10 cellular contexts compared by ENCODE assay signal in the genomic region with DNA sequence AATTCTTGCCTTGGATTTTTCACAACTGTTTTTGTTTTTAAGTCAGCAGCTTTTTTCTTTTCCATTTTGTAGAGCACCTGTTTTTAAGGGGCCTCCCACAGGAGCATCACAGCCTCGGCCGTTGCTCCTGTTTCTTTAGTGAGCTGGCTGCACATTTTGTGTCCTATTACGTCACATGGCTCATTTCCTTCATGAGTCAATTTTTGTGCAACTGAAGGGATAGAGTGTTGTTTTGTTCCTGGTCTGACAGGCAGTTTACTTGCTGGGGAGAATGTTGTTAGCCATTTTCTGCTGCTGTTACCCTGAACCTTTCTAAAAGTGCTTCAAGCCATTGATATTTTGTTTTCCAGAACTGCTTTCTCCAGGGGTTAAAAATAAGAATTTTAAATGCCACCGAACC. TPM values are rescaled to one million over a fixed set of nuclear protein-coding genes. Genes with fewer than 3 reads are reported as not detected.
DNase-seq lines count a peak whose midpoint lies in the region; ATAC-seq, FAIRE-seq and TF ChIP-seq lines count a peak whose summit lies in the region.
"Had no signal": no experiment of that assay in that cellular context is flagged by ENCODE, and none has a peak within 500 bp of the region (broad histone marks: within the 10 kb centered on the region; RNA-seq: fewer than 3 reads in every experiment).

No MANE protein-coding gene starts in this region.

- H3K27me3 Mint-ChIP-seq in activated naive CD8-positive, alpha-beta T cell treated with anti-CD3 and anti-CD28 coated beads, Interleukin-2, amount 50 U/mL, for 24 hours = no peaks in the 10 kb centered on the region
- no peaks in the 10 kb centered on the region for H3K27me3 Mint-ChIP-seq in activated naive CD8-positive, alpha-beta T cell treated with anti-CD3 and anti-CD28 coated beads for 36 hours
- H3K27me3 Mint-ChIP-seq in astrocyte (ENCODE audit: low read depth, unreplicated experiment) (no peaks in the 10 kb centered on the region), Calu3 (ENCODE audit: unreplicated experiment) (no peaks in the 10 kb centered on the region)
- no peaks in the 10 kb centered on the region for H3K27me3 Mint-ChIP-seq in CD8-positive, alpha-beta T cell (ENCODE audit: low read depth)
- H3K27me3 Mint-ChIP-seq: stimulated activated memory B cell treated with anti-CD40 and anti-IgM and Interleukin-4, amounts not matched to agents 10 μg/mL and 1 μg/mL and 100 μg/mL, for 72 hours had no signal

- no peak for TF ChIP-seq POLR2A in vagina (IDR thresholded peaks at IDR 0.05)

- H3K27me3 ChIP-seq in astrocyte (ENCODE audit: insufficient read depth, low read length) = no peaks in the 10 kb centered on the region
- H3K27me3 ChIP-seq in vagina = no peaks in the 10 kb centered on the region
- no peaks in the 10 kb centered on the region for H3K27me3 ChIP-seq in CD8-positive, alpha-beta T cell (ENCODE audit: insufficient read depth, low read length)

- BruUV-seq in Calu3 (replicated peaks; lab: Mats Ljungman, UMichigan) = no TSS peak

- CTCF ChIA-PET in Calu3 (lab: Charles Lee) = no interaction called here
- CTCF ChIA-PET in CD8-positive, alpha-beta T cell (lab: Charles Lee) = interaction anchor here (1.4 kb wide), 1 partner anchor 20 kb away, joined by 5 read pairs; no protein-coding TSS in a partner anchor

- H3K4me2 ChIP-seq in astrocyte (ENCODE audit: low read length) = no peak overlapping the region

- no peak overlapping the region for H3K9ac ChIP-seq in astrocyte (ENCODE audit: low read length)

- peak overlapping the region; percentile 73 for H3K27ac Mint-ChIP-seq in activated naive CD8-positive, alpha-beta T cell treated with anti-CD3 and anti-CD28 coated beads, Interleukin-2, amount 50 U/mL, for 24 hours
- H3K27ac Mint-ChIP-seq in activated naive CD8-positive, alpha-beta T cell treated with anti-CD3 and anti-CD28 coated beads for 36 hours = no peak overlapping the region
- H3K27ac Mint-ChIP-seq in astrocyte (ENCODE audit: unreplicated experiment) (peak overlapping the region; percentile 1), Calu3 (ENCODE audit: unreplicated experiment) (no peak overlapping the region)
- no peak overlapping the region for H3K27ac Mint-ChIP-seq in CD8-positive, alpha-beta T cell
- H3K27ac Mint-ChIP-seq: stimulated activated memory B cell treated with anti-CD40 and anti-IgM and Interleukin-4, amounts not matched to agents 10 μg/mL and 1 μg/mL and 100 μg/mL, for 72 hours had no signal

- no peak for ATAC-seq in activated naive CD8-positive, alpha-beta T cell treated with anti-CD3 and anti-CD28 coated beads, Interleukin-2, amount 50 U/mL, for 24 hours
- ATAC-seq in HG03354 (IDR thresholded peaks at IDR 0.05; ENCODE audit: poor library complexity, severe bottlenecking, unreplicated experiment) = no peak
- no peak for ATAC-seq in CD8-positive, alpha-beta T cell
- ATAC-seq: stimulated activated memory B cell treated with anti-CD40 and anti-IgM and Interleukin-4, amounts not matched to agents 10 μg/mL and 1 μg/mL and 100 μg/mL, for 72 hours had no signal

- DNase-seq in activated naive CD8-positive, alpha-beta T cell treated with anti-CD3 and anti-CD28 coated beads, Interleukin-2, amount 50 U/mL, for 24 hours = no peak
- no peak for DNase-seq in activated naive CD8-positive, alpha-beta T cell treated with anti-CD3 and anti-CD28 coated beads for 36 hours
- DNase-seq in astrocyte (ENCODE audit: low read depth) = peak; percentile 73
- DNase-seq in islet precursor cell = peak; percentile 28
- DNase-seq in vagina (ENCODE audit: extremely low spot score in 2 of 2) = no peak
- no peak for DNase-seq in Calu3
- no peak for DNase-seq in CD8-positive, alpha-beta T cell

- H3K4me3 ChIP-seq in astrocyte (ENCODE audit: insufficient read depth, low read depth, low read length) (no peak overlapping the region), vagina (no peak overlapping the region)
- no peak overlapping the region for H3K4me3 ChIP-seq in CD8-positive, alpha-beta T cell (ENCODE audit: low read depth, low read length)

- H3K79me2 ChIP-seq in astrocyte (ENCODE audit: insufficient read depth, low read length) = peaks cover 16% of the 10 kb centered on the region

- peaks cover 29% of the 10 kb centered on the region for H3K36me3 ChIP-seq in astrocyte (ENCODE audit: insufficient read depth, low read length)
- H3K36me3 ChIP-seq in vagina = peaks cover 0 to 75% of the 10 kb centered on the region in 2 donors
- H3K36me3 ChIP-seq in CD8-positive, alpha-beta T cell (ENCODE audit: insufficient read depth, low read length) = peaks cover 55% of the 10 kb centered on the region

- peaks cover 15% of the 10 kb centered on the region for H4K20me1 ChIP-seq in astrocyte (ENCODE audit: insufficient read depth, low read length)

- POLR2A ChIA-PET in CD8-positive, alpha-beta T cell (lab: Charles Lee) = no interaction called here

- no peaks in the 10 kb centered on the region for H3K9me3 Mint-ChIP-seq in activated naive CD8-positive, alpha-beta T cell treated with anti-CD3 and anti-CD28 coated beads, Interleukin-2, amount 50 U/mL, for 24 hours
- H3K9me3 Mint-ChIP-seq in activated naive CD8-positive, alpha-beta T cell treated with anti-CD3 and anti-CD28 coated beads for 36 hours = no peaks in the 10 kb centered on the region
- no peaks in the 10 kb centered on the region for H3K9me3 Mint-ChIP-seq in astrocyte (ENCODE audit: unreplicated experiment)
- no peaks in the 10 kb centered on the region for H3K9me3 Mint-ChIP-seq in Calu3 (ENCODE audit: low read depth, unreplicated experiment)
- no peaks in the 10 kb centered on the region for H3K9me3 Mint-ChIP-seq in CD8-positive, alpha-beta T cell
- H3K9me3 Mint-ChIP-seq: stimulated activated memory B cell treated with anti-CD40 and anti-IgM and Interleukin-4, amounts not matched to agents 10 μg/mL and 1 μg/mL and 100 μg/mL, for 72 hours had no signal

- H3K4me3 Mint-ChIP-seq in activated naive CD8-positive, alpha-beta T cell treated with anti-CD3 and anti-CD28 coated beads, Interleukin-2, amount 50 U/mL, for 24 hours = no peak overlapping the region
- H3K4me3 Mint-ChIP-seq in activated naive CD8-positive, alpha-beta T cell treated with anti-CD3 and anti-CD28 coated beads for 36 hours = no peak overlapping the region
- H3K4me3 Mint-ChIP-seq in astrocyte (ENCODE audit: unreplicated experiment) (no peak overlapping the region), Calu3 (ENCODE audit: low read depth, unreplicated experiment) (no peak overlapping the region)
- no peak overlapping the region for H3K4me3 Mint-ChIP-seq in CD8-positive, alpha-beta T cell
- H3K4me3 Mint-ChIP-seq: stimulated activated memory B cell treated with anti-CD40 and anti-IgM and Interleukin-4, amounts not matched to agents 10 μg/mL and 1 μg/mL and 100 μg/mL, for 72 hours had no signal

- TF ChIP-seq CTCF in astrocyte (IDR thresholded peaks at IDR 0.05; ENCODE audit: insufficient read depth, low read depth, low read length) (no peak), vagina (IDR thresholded peaks at IDR 0.05) (no peak), Calu3 (IDR thresholded peaks at IDR 0.05; ENCODE audit: unreplicated experiment) (no peak)
- no peak for TF ChIP-seq CTCF in CD8-positive, alpha-beta T cell (IDR thresholded peaks at IDR 0.05)

- no peak for FAIRE-seq in astrocyte (lab: Jason Lieb, UNC)

- peaks cover 4% of the 10 kb centered on the region for H3K4me1 ChIP-seq in astrocyte (ENCODE audit: insufficient read depth, low read length)
- no peaks in the 10 kb centered on the region for H3K4me1 ChIP-seq in vagina
- no peaks in the 10 kb centered on the region for H3K4me1 ChIP-seq in CD8-positive, alpha-beta T cell (ENCODE audit: insufficient read depth, low read length)

- no peaks in the 10 kb centered on the region for H3K4me1 Mint-ChIP-seq in activated naive CD8-positive, alpha-beta T cell treated with anti-CD3 and anti-CD28 coated beads, Interleukin-2, amount 50 U/mL, for 24 hours
- H3K4me1 Mint-ChIP-seq in activated naive CD8-positive, alpha-beta T cell treated with anti-CD3 and anti-CD28 coated beads for 36 hours = no peaks in the 10 kb centered on the region
- H3K4me1 Mint-ChIP-seq in astrocyte (ENCODE audit: low read depth, unreplicated experiment) (peaks cover 6% of the 10 kb centered on the region), Calu3 (ENCODE audit: low read depth, unreplicated experiment) (no peaks in the 10 kb centered on the region)
- H3K4me1 Mint-ChIP-seq in CD8-positive, alpha-beta T cell (ENCODE audit: low read depth) = no peaks in the 10 kb centered on the region
- H3K4me1 Mint-ChIP-seq: stimulated activated memory B cell treated with anti-CD40 and anti-IgM and Interleukin-4, amounts not matched to agents 10 μg/mL and 1 μg/mL and 100 μg/mL, for 72 hours had no signal

- peaks cover 52% of the 10 kb centered on the region for H3K36me3 Mint-ChIP-seq in activated naive CD8-positive, alpha-beta T cell treated with anti-CD3 and anti-CD28 coated beads, Interleukin-2, amount 50 U/mL, for 24 hours (ENCODE audit: low read depth)
- peaks cover 24% of the 10 kb centered on the region for H3K36me3 Mint-ChIP-seq in activated naive CD8-positive, alpha-beta T cell treated with anti-CD3 and anti-CD28 coated beads for 36 hours
- peaks cover 27% of the 10 kb centered on the region for H3K36me3 Mint-ChIP-seq in astrocyte (ENCODE audit: low read depth, unreplicated experiment)
- H3K36me3 Mint-ChIP-seq in Calu3 (ENCODE audit: insufficient read depth, unreplicated experiment) = peaks cover 53% of the 10 kb centered on the region
- peaks cover 87% of the 10 kb centered on the region for H3K36me3 Mint-ChIP-seq in CD8-positive, alpha-beta T cell

- intact Hi-C loops in vagina (cut with DNase I) = no loop called here
- intact Hi-C loops in Calu3 (cut with micrococcal nuclease; ENCODE audit: unreplicated experiment) = no loop called here
- intact Hi-C loops in CD8-positive, alpha-beta T cell (cut with DNase I, micrococcal nuclease) = no loop called here

- no peaks in the 10 kb centered on the region for H3K9me3 ChIP-seq in astrocyte (ENCODE audit: insufficient read depth, low read depth, low read length)
- no peaks in the 10 kb centered on the region for H3K9me3 ChIP-seq in vagina
- H3K9me3 ChIP-seq in CD8-positive, alpha-beta T cell (ENCODE audit: low read length) = no peaks in the 10 kb centered on the region

- H3K27ac ChIP-seq in astrocyte (ENCODE audit: low read depth, low read length) (no peak overlapping the region), vagina (peak overlapping the region; percentile 7)
- H3K27ac ChIP-seq in CD8-positive, alpha-beta T cell (ENCODE audit: low read depth, low read length) = no peak overlapping the region
- H3K27ac ChIP-seq: C4-2B had no signal

- no peak overlapping the region for H2AFZ ChIP-seq in astrocyte (ENCODE audit: low read depth, low read length)

RNA-seq across cellular contexts. Expression of gene CRISPLD2, which starts 45.0 kb away (rescaled TPM):
- not detected for total RNA-seq in activated naive CD8-positive, alpha-beta T cell treated with anti-CD3 and anti-CD28 coated beads for 36 hours
- total RNA-seq in astrocyte = 1.8 and 2.4 TPM in 2 replicates
- total RNA-seq in vagina = 320 TPM
- 5.9 and 6.5 TPM in 2 replicates for total RNA-seq in Calu3 (2022)
- 1 to 10 TPM in 1 of 2 experiments, under 1 TPM in 1; 1.00 to 1.7 TPM for total RNA-seq in CD8-positive, alpha-beta T cell

Comparison
In these comparisons a context has a peak if more than half of its experiments do, and no peak if none do; other contexts are left out.
1. H3K27ac Mint-ChIP-seq: peak in activated naive CD8-positive, alpha-beta T cell treated with anti-CD3 and anti-CD28 coated beads, Interleukin-2, amount 50 U/mL, for 24 hours (single experiment) and astrocyte (single experiment); none in activated naive CD8-positive, alpha-beta T cell treated with anti-CD3 and anti-CD28 coated beads for 36 hours (single experiment), Calu3 (single experiment) and CD8-positive, alpha-beta T cell (single experiment).
2. DNase-seq: peak in astrocyte (single experiment) and islet precursor cell (single experiment); none in activated naive CD8-positive, alpha-beta T cell treated with anti-CD3 and anti-CD28 coated beads, Interleukin-2, amount 50 U/mL, for 24 hours (single experiment), activated naive CD8-positive, alpha-beta T cell treated with anti-CD3 and anti-CD28 coated beads for 36 hours (single experiment), vagina (0 of 2), Calu3 (single experiment) and CD8-positive, alpha-beta T cell (0 of 7).
3. RNA of gene CRISPLD2, which starts 45.0 kb away (total RNA-seq): 320 TPM in vagina (single experiment); 5.9 to 6.5 TPM in Calu3, 1.8 to 2.4 TPM in astrocyte, 1.00 to 1.7 TPM in CD8-positive, alpha-beta T cell and not detected in activated naive CD8-positive, alpha-beta T cell treated with anti-CD3 and anti-CD28 coated beads for 36 hours; every median in the first group is over 10 times any median in the second.